ENCODE assay signal across 1 cellular context in the genomic region with DNA sequence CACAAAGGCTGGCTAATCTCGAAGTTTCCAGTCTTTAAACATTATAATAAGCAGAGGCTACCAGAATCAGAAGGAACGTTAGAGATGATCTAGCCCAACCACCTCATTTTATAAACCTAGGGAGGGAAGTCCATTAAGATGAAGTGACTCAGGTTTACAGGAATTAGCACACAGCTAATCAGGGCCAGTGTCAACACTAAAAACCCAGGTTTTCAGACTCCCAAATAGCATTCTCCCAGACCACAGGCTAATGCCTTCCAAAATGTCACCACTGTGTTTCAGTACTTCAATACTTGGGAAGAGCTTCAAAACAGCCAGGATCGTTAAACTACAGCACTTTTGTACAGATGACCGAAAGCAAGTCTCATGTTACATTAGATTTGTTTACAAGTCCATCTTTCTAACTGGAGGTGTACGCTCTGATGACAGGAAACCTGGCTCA.
TF ChIP-seq lines count a peak whose summit lies in the region.

No MANE protein-coding gene starts in this region.

TF ChIP-seq in GM23338, 12 proteins besides CTCF, POLR2A, EP300 and RAD21 (continued from another document):
- TF ChIP-seq, protein P1, sequence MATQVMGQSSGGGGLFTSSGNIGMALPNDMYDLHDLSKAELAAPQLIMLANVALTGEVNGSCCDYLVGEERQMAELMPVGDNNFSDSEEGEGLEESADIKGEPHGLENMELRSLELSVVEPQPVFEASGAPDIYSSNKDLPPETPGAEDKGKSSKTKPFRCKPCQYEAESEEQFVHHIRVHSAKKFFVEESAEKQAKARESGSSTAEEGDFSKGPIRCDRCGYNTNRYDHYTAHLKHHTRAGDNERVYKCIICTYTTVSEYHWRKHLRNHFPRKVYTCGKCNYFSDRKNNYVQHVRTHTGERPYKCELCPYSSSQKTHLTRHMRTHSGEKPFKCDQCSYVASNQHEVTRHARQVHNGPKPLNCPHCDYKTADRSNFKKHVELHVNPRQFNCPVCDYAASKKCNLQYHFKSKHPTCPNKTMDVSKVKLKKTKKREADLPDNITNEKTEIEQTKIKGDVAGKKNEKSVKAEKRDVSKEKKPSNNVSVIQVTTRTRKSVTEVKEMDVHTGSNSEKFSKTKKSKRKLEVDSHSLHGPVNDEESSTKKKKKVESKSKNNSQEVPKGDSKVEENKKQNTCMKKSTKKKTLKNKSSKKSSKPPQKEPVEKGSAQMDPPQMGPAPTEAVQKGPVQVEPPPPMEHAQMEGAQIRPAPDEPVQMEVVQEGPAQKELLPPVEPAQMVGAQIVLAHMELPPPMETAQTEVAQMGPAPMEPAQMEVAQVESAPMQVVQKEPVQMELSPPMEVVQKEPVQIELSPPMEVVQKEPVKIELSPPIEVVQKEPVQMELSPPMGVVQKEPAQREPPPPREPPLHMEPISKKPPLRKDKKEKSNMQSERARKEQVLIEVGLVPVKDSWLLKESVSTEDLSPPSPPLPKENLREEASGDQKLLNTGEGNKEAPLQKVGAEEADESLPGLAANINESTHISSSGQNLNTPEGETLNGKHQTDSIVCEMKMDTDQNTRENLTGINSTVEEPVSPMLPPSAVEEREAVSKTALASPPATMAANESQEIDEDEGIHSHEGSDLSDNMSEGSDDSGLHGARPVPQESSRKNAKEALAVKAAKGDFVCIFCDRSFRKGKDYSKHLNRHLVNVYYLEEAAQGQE (IDR thresholded peaks at IDR 0.05; ENCODE audit: unreplicated experiment): no peak
- no peak for TF ChIP-seq ZNF331 (CRISPR knock-in tag; IDR thresholded peaks at IDR 0.05; ENCODE audit: low read depth)
- no peak for TF ChIP-seq EZH2phosphoT487 (IDR thresholded peaks at IDR 0.05; ENCODE audit: unreplicated experiment)
- TF ChIP-seq CREB1 (CRISPR knock-in tag; IDR thresholded peaks at IDR 0.05; ENCODE audit: low read depth): no peak
- no peak for TF ChIP-seq STAT1 (IDR thresholded peaks at IDR 0.05; ENCODE audit: unreplicated experiment)
